In genomic region chr6:27568226-27568889, GRCh38 we compare ENCODE assay signal across 15 cellular contexts.
"Had no signal": no experiment of that assay in that cellular context is flagged by ENCODE, and none has a peak within 500 bp of the region (broad histone marks: within the 10 kb centered on the region; RNA-seq: fewer than 3 reads in every experiment).

No MANE protein-coding gene starts in this region.

- H3K36me3 ChIP-seq: brain microvascular endothelial cell, esophagus squamous epithelium, pancreas, stomach, thoracic aorta, uterus had no signal

- H3K9me3 Mint-ChIP-seq: mesothelial cell of epicardium had no signal

- H3K36me3 Mint-ChIP-seq: mesothelial cell of epicardium had no signal

- H3K4me3 Mint-ChIP-seq: activated CD4-positive, alpha-beta memory T cell treated with anti-CD3 and anti-CD28 coated beads, Interleukin-2, amount 10 ng/mL, durations not matched to agents 7 days and 5 days; activated naive CD8-positive, alpha-beta T cell treated with anti-CD3 and anti-CD28 coated beads for 36 hours; mesothelial cell of epicardium had no signal

- H3K27ac ChIP-seq: brain microvascular endothelial cell, dorsolateral prefrontal cortex, esophagus squamous epithelium, pancreas, stomach, thoracic aorta, uterus had no signal

- DNase-seq: activated CD4-positive, alpha-beta memory T cell treated with anti-CD3 and anti-CD28 coated beads, Interleukin-2, amount 10 ng/mL, durations not matched to agents 7 days and 5 days; activated gamma-delta T cell; activated naive CD8-positive, alpha-beta T cell treated with anti-CD3 and anti-CD28 coated beads for 36 hours; activated T-cell treated with anti-CD3 and anti-CD28 coated beads, Interleukin-2, amount 50 U/mL, for 48 hours; brain microvascular endothelial cell; dorsolateral prefrontal cortex; esophagus squamous epithelium; foreskin fibroblast; pancreas; stimulated activated CD4-positive, alpha-beta T cell treated with anti-CD3 and anti-CD28 coated beads, Interleukin-15, amount 100 ng/mL, for 24 hours; stimulated activated CD4-positive, alpha-beta T cell treated with anti-CD3 and anti-CD28 coated beads, Interleukin-4, amount 100 ng/mL, for 24 hours; stomach; uterus had no signal

- ATAC-seq: pancreas had no signal

- H3K27ac Mint-ChIP-seq: activated CD4-positive, alpha-beta memory T cell treated with anti-CD3 and anti-CD28 coated beads, Interleukin-2, amount 10 ng/mL, durations not matched to agents 7 days and 5 days; activated naive CD8-positive, alpha-beta T cell treated with anti-CD3 and anti-CD28 coated beads for 36 hours; mesothelial cell of epicardium had no signal

- H3K4me3 ChIP-seq: dorsolateral prefrontal cortex, esophagus squamous epithelium, pancreas, stomach, thoracic aorta, uterus had no signal

- H3K4me1 ChIP-seq: pancreas, stomach, uterus had no signal
